In genomic region chr7:53611043-53611442, GRCh38 we compare ENCODE assay signal across 20 cellular contexts.
DNase-seq lines count a peak whose midpoint lies in the region; ATAC-seq, FAIRE-seq and TF ChIP-seq lines count a peak whose summit lies in the region.
"Had no signal": no experiment of that assay in that cellular context is flagged by ENCODE, and none has a peak within 500 bp of the region (broad histone marks: within the 10 kb centered on the region; RNA-seq: fewer than 3 reads in every experiment).

No MANE protein-coding gene starts in this region.

- peak; percentile 55; the same call in 2 of the 3 replicates for ATAC-seq in RWPE2 (ENCODE audit: low read depth)
- ATAC-seq: A549 had no signal

- peaks cover 11% of the 10 kb centered on the region for H3K4me1 ChIP-seq in RWPE2 (ENCODE audit: insufficient read depth, poor library complexity, severe bottlenecking)
- H3K4me1 ChIP-seq in kidney (ENCODE audit: control insufficient read depth in 1 of 2, insufficient read depth in 1 of 2, low read depth in 1 of 2, low read length in 2 of 2) = no peaks in the 10 kb centered on the region
- H3K4me1 ChIP-seq: A549, Caco-2 had no signal

- no peak for FAIRE-seq in kidney (lab: Jason Lieb, UNC)
- FAIRE-seq: A549, D721Med, HTR-8/SVneo had no signal

- TF ChIP-seq CTCF in RWPE2 (IDR thresholded peaks at IDR 0.05; ENCODE audit: poor library complexity, severe bottlenecking) = no peak
- TF ChIP-seq CTCF in epithelial cell of esophagus (IDR thresholded peaks at IDR 0.05; ENCODE audit: insufficient read depth, low read depth, low read length, missing control alignments) = no peak
- no peak for TF ChIP-seq CTCF in kidney (IDR thresholded peaks at IDR 0.05; ENCODE audit: borderline replicate concordance, extremely low read depth, insufficient read depth)

- no peak overlapping the region for H3K4me3 ChIP-seq in RWPE2 (ENCODE audit: severe bottlenecking)
- H3K4me3 ChIP-seq in epithelial cell of esophagus (ENCODE audit: low read length) = no peak overlapping the region
- H3K4me3 ChIP-seq in kidney (ENCODE audit: low read length in 2 of 2) = no peak overlapping the region
- H3K4me3 ChIP-seq: A549 had no signal

- intact Hi-C loops in kidney (cut with DNase I) = no loop called here

- H3K27me3 ChIP-seq in RWPE2 (ENCODE audit: insufficient read depth, poor library complexity, severe bottlenecking) = no peaks in the 10 kb centered on the region

- no peak overlapping the region for H3K9ac ChIP-seq in kidney (ENCODE audit: low read length in 2 of 2)

- DNase-seq in DMS53 (lab: John Stamatoyannopoulos, UW) (peak; percentile 2), DMS53 treated with DMSO at 0.1 percent for 48 hours (lab: John Stamatoyannopoulos, UW; ENCODE audit: unreplicated experiment) (no peak), RWPE2 (ENCODE audit: low spot score) (no peak), epithelial cell of esophagus (ENCODE audit: low read depth) (peak; percentile 45), kidney (no peak), NCI-H510A (lab: John Stamatoyannopoulos, UW) (no peak)
- no peak for DNase-seq in stimulated activated CD4-positive, alpha-beta T cell treated with anti-CD3 and anti-CD28 coated beads, Interleukin-4, amount 100 ng/mL, for 4 hours
- DNase-seq: AML-193; Caco-2; CD4-positive, alpha-beta T cell; DMS79 treated with DMSO at 0.1 percent for 48 hours; GF-D8; HCEC 1CT; IMR-90 had no signal

- H3K9me3 ChIP-seq in RWPE2 (ENCODE audit: severe bottlenecking) (no peaks in the 10 kb centered on the region), kidney (ENCODE audit: control insufficient read depth in 1 of 2, low read length in 2 of 2) (no peaks in the 10 kb centered on the region)
- H3K9me3 ChIP-seq: A549, Caco-2 had no signal

- no peaks in the 10 kb centered on the region for H3K36me3 ChIP-seq in RWPE2 (ENCODE audit: low read depth)
- H3K36me3 ChIP-seq in kidney (ENCODE audit: control insufficient read depth in 1 of 2, insufficient read depth in 2 of 2, low read length in 2 of 2) = no peaks in the 10 kb centered on the region

- H3K27ac ChIP-seq in RWPE2 (ENCODE audit: poor library complexity, severe bottlenecking) (no peak overlapping the region), kidney (ENCODE audit: low read depth in 2 of 2, low read length in 2 of 2) (no peak overlapping the region)
- H3K27ac ChIP-seq: 22Rv1, A549, C4-2B, HL-60 had no signal

Comparison
In these comparisons a context has a peak if more than half of its experiments do, and no peak if none do; other contexts are left out.
1. DNase-seq: peak in DMS53 (single experiment) and epithelial cell of esophagus (single experiment); none in DMS53 treated with DMSO at 0.1 percent for 48 hours (single experiment), RWPE2 (single experiment), stimulated activated CD4-positive, alpha-beta T cell treated with anti-CD3 and anti-CD28 coated beads, Interleukin-4, amount 100 ng/mL, for 4 hours (0 of 2), kidney (single experiment) and NCI-H510A (single experiment).